Comparison of ENCODE assay signal across 15 cellular contexts in the genomic region with DNA sequence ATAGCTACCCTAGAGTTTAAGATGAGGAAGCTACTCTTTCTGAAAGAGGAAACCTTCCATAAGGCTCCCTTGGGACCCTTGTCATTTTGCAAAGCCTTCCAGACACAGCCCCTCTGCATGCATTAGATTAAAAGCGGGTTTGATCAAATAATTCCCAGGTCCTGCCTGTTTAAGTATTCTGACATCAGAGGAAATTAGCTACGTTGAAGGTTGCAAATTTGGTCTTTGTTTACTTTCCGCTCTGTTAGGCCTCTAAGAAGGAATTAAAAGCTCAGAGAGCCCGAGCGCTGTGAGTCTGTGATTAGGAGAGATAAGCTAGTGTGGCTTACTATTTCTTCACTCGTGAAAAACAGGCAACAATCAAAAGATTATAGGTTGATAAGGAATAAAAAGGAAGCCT. TPM values are rescaled to one million over a fixed set of nuclear protein-coding genes. Genes with fewer than 3 reads are reported as not detected.
DNase-seq lines count a peak whose midpoint lies in the region; ATAC-seq and TF ChIP-seq lines count a peak whose summit lies in the region.
"Had no signal": no experiment of that assay in that cellular context is flagged by ENCODE, and none has a peak within 500 bp of the region (broad histone marks: within the 10 kb centered on the region; RNA-seq: fewer than 3 reads in every experiment).

No MANE protein-coding gene starts in this region.

- no peak for TF ChIP-seq RAD21 in neural cell (conservative IDR thresholded peaks at IDR 0.05)

- no peak overlapping the region for H3K27ac ChIP-seq in GM23338 (ENCODE audit: low read depth)
- H3K27ac ChIP-seq in neural cell (ENCODE audit: low read length): peak overlapping the region; percentile 88
- no peak overlapping the region for H3K27ac ChIP-seq in spleen

- TF ChIP-seq CTCF in GM23338 (conservative IDR thresholded peaks at IDR 0.05; ENCODE audit: low read depth in 2 of 2) (no peak), neural cell (IDR thresholded peaks at IDR 0.05; ENCODE audit: poor library complexity, severe bottlenecking) (no peak), spleen (IDR thresholded peaks at IDR 0.05 in 8 of 11, conservative IDR thresholded peaks at IDR 0.05 in 3 of 11) (no peak)

- H3K4me3 ChIP-seq in GM23338 (no peak overlapping the region), neural cell (ENCODE audit: low read length) (peak overlapping the region; percentile 37), spleen (no peak overlapping the region)

- peaks cover 19% of the 10 kb centered on the region for H3K4me1 Mint-ChIP-seq in GM23338
- H3K4me1 Mint-ChIP-seq: central memory CD8-positive, alpha-beta T cell; immature natural killer cell had no signal

- peak overlapping the region; percentile 24; the same call in 1 of the 2 replicates for H2AFZ ChIP-seq in GM23338
- H2AFZ ChIP-seq in neural cell (ENCODE audit: low read depth, low read length): no peak overlapping the region

- no peaks in the 10 kb centered on the region for H4K20me1 ChIP-seq in GM23338 (replicated peaks; ENCODE audit: insufficient read depth)
- no peaks in the 10 kb centered on the region for H4K20me1 ChIP-seq in neural cell (ENCODE audit: insufficient read depth)

- ATAC-seq in GM23338: no peak
- no peak for ATAC-seq in GM18870 (IDR thresholded peaks at IDR 0.05; ENCODE audit: unreplicated experiment)
- ATAC-seq in HG03378 (IDR thresholded peaks at IDR 0.05; ENCODE audit: unreplicated experiment): no peak

- H3K36me3 Mint-ChIP-seq in GM23338 (ENCODE audit: low read depth): peaks cover 11% of the 10 kb centered on the region; the same call in 2 of the 3 replicates
- H3K36me3 Mint-ChIP-seq: CD8-positive, alpha-beta memory T cell; immature natural killer cell had no signal

- H3F3A ChIP-seq in GM23338 (replicated peaks; ENCODE audit: low read depth) (0 out of 2 replicates have a peak, but pooled peaks cover 2% of the 10 kb centered on the region), neural cell (ENCODE audit: insufficient read depth, low read length, poor library complexity, severe bottlenecking) (peaks cover 6% of the 10 kb centered on the region)

- no peak overlapping the region for H3K9ac ChIP-seq in neural cell (ENCODE audit: low read length)

- H3K4me3 Mint-ChIP-seq in GM23338: no peak overlapping the region
- H3K4me3 Mint-ChIP-seq: activated CD4-positive, alpha-beta T cell treated with anti-CD3 and anti-CD28 coated beads, Interleukin-2, amount 10 ng/mL, durations not matched to agents 7 days and 5 days; CD8-positive, alpha-beta memory T cell; central memory CD8-positive, alpha-beta T cell; immature natural killer cell had no signal

- H3K27me3 Mint-ChIP-seq in GM23338 (ENCODE audit: insufficient read depth, low read depth, poor library complexity): no peaks in the 10 kb centered on the region

- intact Hi-C loops in spleen (cut with DNase I; ENCODE audit: low total_unique reads): loop anchor here (10.0 kb wide), 2 partner anchors 399 to 481 kb away; no protein-coding TSS in a partner anchor

- no peaks in the 10 kb centered on the region for H3K9me3 Mint-ChIP-seq in GM23338
- H3K9me3 Mint-ChIP-seq: activated CD4-positive, alpha-beta T cell treated with anti-CD3 and anti-CD28 coated beads, Interleukin-2, amount 10 ng/mL, durations not matched to agents 7 days and 5 days had no signal

- H3K9me2 ChIP-seq in GM23338 (ENCODE audit: insufficient read depth): no peaks in the 10 kb centered on the region
- H3K9me2 ChIP-seq in neural cell (ENCODE audit: insufficient read depth, low read length): no peaks in the 10 kb centered on the region

- 28 to 42% (median 32%) methylated on average over 6 of the region's 6 CpGs for WGBS in spleen, 5 donors

- TF ChIP-seq EP300 in neural cell (conservative IDR thresholded peaks at IDR 0.05; ENCODE audit: poor library complexity, severe bottlenecking): no peak

- H3K4me2 ChIP-seq in GM23338: peak overlapping the region; percentile 22; the same call in 1 of the 2 replicates
- peak overlapping the region; percentile 85 for H3K4me2 ChIP-seq in neural cell (ENCODE audit: low read length)

- H3K9me3 ChIP-seq in neural cell (ENCODE audit: low read length): no peaks in the 10 kb centered on the region
- peaks cover 0 to 4% (median 0%) of the 10 kb centered on the region in 8 donors for H3K9me3 ChIP-seq in spleen

- TF ChIP-seq POLR2A in spleen (IDR thresholded peaks at IDR 0.05): no peak

- peaks cover 22% of the 10 kb centered on the region for H3K27me3 ChIP-seq in GM23338 (ENCODE audit: insufficient read depth)
- H3K27me3 ChIP-seq in neural cell (ENCODE audit: insufficient read depth, low read depth, low read length): no peaks in the 10 kb centered on the region
- H3K27me3 ChIP-seq in spleen (replicated peaks in 1 of 7): peaks cover 0 to 33% (median 17%) of the 10 kb centered on the region in 7 donors

- no peak overlapping the region for H3K27ac Mint-ChIP-seq in GM23338
- H3K27ac Mint-ChIP-seq: activated CD4-positive, alpha-beta T cell treated with anti-CD3 and anti-CD28 coated beads, Interleukin-2, amount 10 ng/mL, durations not matched to agents 7 days and 5 days; CD8-positive, alpha-beta memory T cell; immature natural killer cell had no signal

- H3K4me1 ChIP-seq in GM23338 (ENCODE audit: insufficient read depth): peaks cover 25% of the 10 kb centered on the region
- peaks cover 0 to 23% (median 7%) of the 10 kb centered on the region in 6 donors for H3K4me1 ChIP-seq in spleen

- H3K79me2 ChIP-seq in GM23338 (replicated peaks; ENCODE audit: insufficient read depth) (no peaks in the 10 kb centered on the region), neural cell (replicated peaks; ENCODE audit: insufficient read depth, low read length) (peaks cover 10% of the 10 kb centered on the region)

- no peak for DNase-seq in GM23338 (ENCODE audit: low spot score)
- peak; percentile 61 to 83 for DNase-seq in NCI-H187 (lab: John Stamatoyannopoulos, UW)
- peak; percentile 67 to 76 for DNase-seq in SHP77 (lab: John Stamatoyannopoulos, UW)
- DNase-seq in spleen: no peak
- DNase-seq in SIG-M5 treated with dmso at 0.1 percent for 504 hours (lab: John Stamatoyannopoulos, UW; ENCODE audit: unreplicated experiment): no peak
- DNase-seq: activated CD4-positive, alpha-beta T cell treated with anti-CD3 and anti-CD28 coated beads, Interleukin-2, amount 10 ng/mL, durations not matched to agents 7 days and 5 days; activated gamma-delta T cell; CD8-positive, alpha-beta memory T cell; immature natural killer cell; MM.1S; stimulated activated CD4-positive, alpha-beta T cell treated with anti-CD3 and anti-CD28 coated beads, Interleukin-15, amount 100 ng/mL, for 24 hours had no signal

- H3K36me3 ChIP-seq in GM23338 (ENCODE audit: insufficient read depth) (no peaks in the 10 kb centered on the region), neural cell (ENCODE audit: insufficient read depth, low read length) (no peaks in the 10 kb centered on the region), spleen (no peaks in the 10 kb centered on the region)

TF ChIP-seq in GM23338, 12 proteins besides CTCF, POLR2A, EP300 and RAD21 (continues in another document):
- TF ChIP-seq ZNF331 (CRISPR knock-in tag; IDR thresholded peaks at IDR 0.05; ENCODE audit: low read depth): no peak
- no peak for TF ChIP-seq ZNF114 (CRISPR knock-in tag; IDR thresholded peaks at IDR 0.05)
- no peak for TF ChIP-seq ETS1 (IDR thresholded peaks at IDR 0.05)
- no peak for TF ChIP-seq NANOG (IDR thresholded peaks at IDR 0.05; ENCODE audit: borderline replicate concordance)

TF ChIP-seq in neural cell, 6 proteins besides CTCF, POLR2A, EP300 and RAD21:
- TF ChIP-seq, protein P1, sequence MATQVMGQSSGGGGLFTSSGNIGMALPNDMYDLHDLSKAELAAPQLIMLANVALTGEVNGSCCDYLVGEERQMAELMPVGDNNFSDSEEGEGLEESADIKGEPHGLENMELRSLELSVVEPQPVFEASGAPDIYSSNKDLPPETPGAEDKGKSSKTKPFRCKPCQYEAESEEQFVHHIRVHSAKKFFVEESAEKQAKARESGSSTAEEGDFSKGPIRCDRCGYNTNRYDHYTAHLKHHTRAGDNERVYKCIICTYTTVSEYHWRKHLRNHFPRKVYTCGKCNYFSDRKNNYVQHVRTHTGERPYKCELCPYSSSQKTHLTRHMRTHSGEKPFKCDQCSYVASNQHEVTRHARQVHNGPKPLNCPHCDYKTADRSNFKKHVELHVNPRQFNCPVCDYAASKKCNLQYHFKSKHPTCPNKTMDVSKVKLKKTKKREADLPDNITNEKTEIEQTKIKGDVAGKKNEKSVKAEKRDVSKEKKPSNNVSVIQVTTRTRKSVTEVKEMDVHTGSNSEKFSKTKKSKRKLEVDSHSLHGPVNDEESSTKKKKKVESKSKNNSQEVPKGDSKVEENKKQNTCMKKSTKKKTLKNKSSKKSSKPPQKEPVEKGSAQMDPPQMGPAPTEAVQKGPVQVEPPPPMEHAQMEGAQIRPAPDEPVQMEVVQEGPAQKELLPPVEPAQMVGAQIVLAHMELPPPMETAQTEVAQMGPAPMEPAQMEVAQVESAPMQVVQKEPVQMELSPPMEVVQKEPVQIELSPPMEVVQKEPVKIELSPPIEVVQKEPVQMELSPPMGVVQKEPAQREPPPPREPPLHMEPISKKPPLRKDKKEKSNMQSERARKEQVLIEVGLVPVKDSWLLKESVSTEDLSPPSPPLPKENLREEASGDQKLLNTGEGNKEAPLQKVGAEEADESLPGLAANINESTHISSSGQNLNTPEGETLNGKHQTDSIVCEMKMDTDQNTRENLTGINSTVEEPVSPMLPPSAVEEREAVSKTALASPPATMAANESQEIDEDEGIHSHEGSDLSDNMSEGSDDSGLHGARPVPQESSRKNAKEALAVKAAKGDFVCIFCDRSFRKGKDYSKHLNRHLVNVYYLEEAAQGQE (IDR thresholded peaks at IDR 0.05; ENCODE audit: borderline replicate concordance): peak; percentile 13
- no peak for TF ChIP-seq TAF1 (IDR thresholded peaks at IDR 0.05; ENCODE audit: low read depth)

RNA-seq across cellular contexts. Expression of gene THSD7A, which starts 1.4 kb away (rescaled TPM):
- 1.3 and 1.7 TPM in 2 replicates for total RNA-seq in GM23338 (2014; rRNA removed; shearing (Covaris generic))
- polyA plus RNA-seq in GM23338 (2016; fragmentation: Nextera tagmentation; extraction: Ambion mirVana) (1.1 and 2.1 TPM in 2 replicates), neural cell (18.1 and 18.5 TPM in 2 replicates), spleen (under 1 TPM; 0.29 to 0.42 (median 0.33) TPM)
- 66.5 and 82.2 TPM in 2 replicates for polyA minus RNA-seq in neural cell
- total RNA-seq in spleen: 1 to 10 TPM; 3.6 to 8.7 (median 5.1) TPM
- total RNA-seq: activated CD4-positive, alpha-beta T cell treated with anti-CD3 and anti-CD28 coated beads, Interleukin-2, amount 10 ng/mL, durations not matched to agents 7 days and 5 days; CD8-positive, alpha-beta memory T cell had no signal
- polyA plus RNA-seq: CD8-positive, alpha-beta memory T cell; immature natural killer cell had no signal

Comparison
In these comparisons a context has a peak if more than half of its experiments do, and no peak if none do; other contexts are left out.
1. DNase-seq: peak in NCI-H187 (2 of 2) and SHP77 (2 of 2); none in GM23338 (single experiment), spleen (single experiment) and SIG-M5 treated with dmso at 0.1 percent for 504 hours (single experiment).